ENCODE assay signal across 30 cellular contexts in genomic region chr15:89490550-89491315, GRCh38. TPM values are rescaled to one million over a fixed set of nuclear protein-coding genes. Genes with fewer than 3 reads are reported as not detected.
DNase-seq lines count a peak whose midpoint lies in the region; ATAC-seq and TF ChIP-seq lines count a peak whose summit lies in the region.
"Had no signal": no experiment of that assay in that cellular context is flagged by ENCODE, and none has a peak within 500 bp of the region (broad histone marks: within the 10 kb centered on the region; RNA-seq: fewer than 3 reads in every experiment).

No MANE protein-coding gene starts in this region.

- no peak overlapping the region for H3K4me2 ChIP-seq in GM23338

- H3K27ac Mint-ChIP-seq in GM23338, result no peak overlapping the region
- H3K27ac Mint-ChIP-seq: activated B cell treated with CpG ODN at 0.5 μM for 24 hours; activated CD4-positive, alpha-beta T cell treated with anti-CD3 and anti-CD28 coated beads, Interleukin-2, amount 10 ng/mL, durations not matched to agents 7 days and 5 days; activated T-cell treated with anti-CD3 and anti-CD28 coated beads, Interleukin-2, amount 50 U/mL, for 24 hours; CD8-positive, alpha-beta T cell; immature natural killer cell; mesothelial cell of epicardium; naive thymus-derived CD4-positive, alpha-beta T cell had no signal

- H3K27me3 Mint-ChIP-seq in GM23338 (ENCODE audit: insufficient read depth, low read depth, poor library complexity), result peaks cover 20% of the 10 kb centered on the region

- ATAC-seq in left ventricle myocardium superior (no peak), GM23338 (no peak), GM18909 (IDR thresholded peaks at IDR 0.05; ENCODE audit: poor library complexity, unreplicated experiment) (no peak)
- ATAC-seq: body of pancreas; CD8-positive, alpha-beta T cell; naive thymus-derived CD4-positive, alpha-beta T cell; stimulated activated naive CD8-positive, alpha-beta T cell treated with anti-CD3 and anti-CD28 coated beads, Interleukin-15, Interleukin-2, amounts not matched to agents 100 U/mL and 50 U/mL, for 24 hours had no signal

- no peak overlapping the region; the same call in 2 of the 3 replicates for H3K4me3 Mint-ChIP-seq in GM23338
- H3K4me3 Mint-ChIP-seq: activated B cell treated with CpG ODN at 0.5 μM for 24 hours; activated CD4-positive, alpha-beta T cell treated with anti-CD3 and anti-CD28 coated beads, Interleukin-2, amount 10 ng/mL, durations not matched to agents 7 days and 5 days; activated T-cell treated with anti-CD3 and anti-CD28 coated beads, Interleukin-2, amount 50 U/mL, for 24 hours; CD8-positive, alpha-beta T cell; immature natural killer cell; mesothelial cell of epicardium; naive thymus-derived CD4-positive, alpha-beta T cell had no signal

- H3K4me3 ChIP-seq in right atrium auricular region (no peak overlapping the region), GM23338 (no peak overlapping the region)
- H3K4me3 ChIP-seq: body of pancreas, thoracic aorta, uterus had no signal

- H3K27me3 ChIP-seq in right atrium auricular region (no peaks in the 10 kb centered on the region), GM23338 (ENCODE audit: insufficient read depth) (peaks cover 18% of the 10 kb centered on the region)
- H3K27me3 ChIP-seq: BE2C, body of pancreas had no signal

- H3F3A ChIP-seq in GM23338 (replicated peaks; ENCODE audit: low read depth), result no peaks in the 10 kb centered on the region

- H4K20me1 ChIP-seq in GM23338 (replicated peaks; ENCODE audit: insufficient read depth), result no peaks in the 10 kb centered on the region; the same call in 1 of the 2 replicates

- H3K4me1 Mint-ChIP-seq in GM23338, result peaks cover 5% of the 10 kb centered on the region
- H3K4me1 Mint-ChIP-seq: mesothelial cell of epicardium had no signal

- no peak overlapping the region for H2AFZ ChIP-seq in GM23338

- H3K9me3 Mint-ChIP-seq in GM23338, result no peaks in the 10 kb centered on the region
- H3K9me3 Mint-ChIP-seq: activated B cell treated with CpG ODN at 0.5 μM for 24 hours; activated CD4-positive, alpha-beta T cell treated with anti-CD3 and anti-CD28 coated beads, Interleukin-2, amount 10 ng/mL, durations not matched to agents 7 days and 5 days; activated T-cell treated with anti-CD3 and anti-CD28 coated beads, Interleukin-2, amount 50 U/mL, for 24 hours; CD8-positive, alpha-beta T cell; mesothelial cell of epicardium had no signal

- H3K36me3 ChIP-seq in right atrium auricular region (no peaks in the 10 kb centered on the region), GM23338 (ENCODE audit: insufficient read depth) (no peaks in the 10 kb centered on the region)
- H3K36me3 ChIP-seq: BE2C, thoracic aorta, uterus had no signal

- no peak for TF ChIP-seq CTCF in right atrium auricular region (IDR thresholded peaks at IDR 0.05)
- no peak for TF ChIP-seq CTCF in GM23338 (conservative IDR thresholded peaks at IDR 0.05; ENCODE audit: low read depth in 2 of 2)

- DNase-seq in right atrium auricular region (ENCODE audit: low spot score), result no peak
- DNase-seq in left ventricle myocardium superior, result no peak
- peak; percentile 40 for DNase-seq in middle frontal gyrus (ENCODE audit: extremely low spot score, low spot score)
- DNase-seq in GM23338 (ENCODE audit: low spot score), result no peak
- no peak for DNase-seq in central memory CD4-positive, alpha-beta T cell
- DNase-seq: ACHN; activated B cell treated with CpG ODN at 0.5 μM for 24 hours; activated CD4-positive, alpha-beta T cell treated with anti-CD3 and anti-CD28 coated beads, Interleukin-2, amount 10 ng/mL, durations not matched to agents 7 days and 5 days; activated gamma-delta T cell treated with Interleukin-2 at 50 U/mL for 16 hours; BE2C; body of pancreas; CD8-positive, alpha-beta T cell; immature natural killer cell; naive thymus-derived CD4-positive, alpha-beta T cell; NCI-H1436 treated with DMSO at 0.1 percent for 48 hours; NCI-H2107; NCI-H82; stimulated activated CD4-positive, alpha-beta T cell treated with anti-CD3 and anti-CD28 coated beads, Interleukin-2, amount 100 ng/mL, for 24 hours; stimulated activated naive CD8-positive, alpha-beta T cell treated with anti-CD3 and anti-CD28 coated beads, Interleukin-15, Interleukin-2, amounts not matched to agents 100 U/mL and 50 U/mL, for 24 hours; T-helper 1 cell; uterus had no signal

- H3K9me3 ChIP-seq in right atrium auricular region, result no peaks in the 10 kb centered on the region
- H3K9me3 ChIP-seq: BE2C, body of pancreas, thoracic aorta, uterus had no signal

- H3K27ac ChIP-seq in right atrium auricular region (peak overlapping the region; percentile 14 to 22), cingulate gyrus (ENCODE audit: low read depth, low read length) (peak overlapping the region; percentile 72), GM23338 (ENCODE audit: low read depth) (no peak overlapping the region)
- H3K27ac ChIP-seq: body of pancreas, thoracic aorta, uterus had no signal

- no peaks in the 10 kb centered on the region for H3K79me2 ChIP-seq in GM23338 (replicated peaks; ENCODE audit: insufficient read depth)

- H3K4me1 ChIP-seq in right atrium auricular region, result peaks cover 0 to 8% of the 10 kb centered on the region in 2 donors
- 0 out of 2 replicates have a peak, but pooled peaks cover 3% of the 10 kb centered on the region for H3K4me1 ChIP-seq in GM23338 (ENCODE audit: insufficient read depth)
- H3K4me1 ChIP-seq: BE2C, uterus had no signal

- H3K36me3 Mint-ChIP-seq in GM23338 (ENCODE audit: low read depth), result no peaks in the 10 kb centered on the region
- H3K36me3 Mint-ChIP-seq: CD8-positive, alpha-beta T cell; immature natural killer cell; mesothelial cell of epicardium had no signal

- no peaks in the 10 kb centered on the region for H3K9me2 ChIP-seq in GM23338 (ENCODE audit: insufficient read depth)

- intact Hi-C loops in left ventricle myocardium superior (cut with micrococcal nuclease), result no loop called here

TF ChIP-seq in GM23338, 12 proteins besides CTCF, POLR2A, EP300 and RAD21 (continues in another document):
- TF ChIP-seq JUNB (IDR thresholded peaks at IDR 0.05; ENCODE audit: unreplicated experiment) (no peak), ZNF331 (CRISPR knock-in tag; IDR thresholded peaks at IDR 0.05; ENCODE audit: low read depth) (no peak), ZNF462 (CRISPR knock-in tag; IDR thresholded peaks at IDR 0.05) (no peak)

RNA-seq across cellular contexts. Expression of gene RHCG, which starts 5.7 kb away (rescaled TPM):
- total RNA-seq in right atrium auricular region (under 1 TPM; 0.37 to 0.43 TPM), left ventricle myocardium superior (not detected)
- 0.63 TPM in 1 of 2 replicates, not detected in the other for total RNA-seq in GM23338 (2014; rRNA removed; shearing (Covaris generic))
- 0.21 and 0.35 TPM in 2 replicates for polyA plus RNA-seq in GM23338 (2016; fragmentation: Nextera tagmentation; extraction: Ambion mirVana)
- total RNA-seq: activated B cell treated with CpG ODN at 0.5 μM for 24 hours; activated CD4-positive, alpha-beta T cell treated with anti-CD3 and anti-CD28 coated beads, Interleukin-2, amount 10 ng/mL, durations not matched to agents 7 days and 5 days; activated CD8-positive, alpha-beta memory T cell treated with anti-CD3 and anti-CD28 coated beads for 36 hours; CD8-positive, alpha-beta T cell; Daoy; H1; naive thymus-derived CD4-positive, alpha-beta T cell; RPMI7951; thoracic aorta had no signal
- polyA plus RNA-seq: immature natural killer cell; naive thymus-derived CD4-positive, alpha-beta T cell had no signal
